In genomic region chr2:884027-884748, GRCh38 we compare ENCODE assay signal across 20 cellular contexts.
"Had no signal": no experiment of that assay in that cellular context is flagged by ENCODE, and none has a peak within 500 bp of the region (broad histone marks: within the 10 kb centered on the region; RNA-seq: fewer than 3 reads in every experiment).

No MANE protein-coding gene starts in this region.

- H3K27ac ChIP-seq: adrenal gland, breast epithelium, gastrocnemius medialis, left ventricle myocardium inferior, suprapubic skin, transverse colon had no signal

- H3K9me3 ChIP-seq: adrenal gland, breast epithelium, gastrocnemius medialis, left ventricle myocardium inferior, suprapubic skin, transverse colon had no signal

- ATAC-seq: activated CD8-positive, alpha-beta T cell treated with anti-CD3 and anti-CD28 coated beads for 36 hours; activated naive CD4-positive, alpha-beta T cell treated with anti-CD3 and anti-CD28 coated beads, Interleukin-2, amount 50 U/mL, for 72 hours; esophagus mucosa; gastrocnemius medialis; naive thymus-derived CD8-positive, alpha-beta T cell; right cardiac atrium; stimulated activated naive CD8-positive, alpha-beta T cell treated with anti-CD3 and anti-CD28 coated beads, Interleukin-15, amount 100 ng/mL, for 72 hours; T-cell had no signal

- H3K4me1 ChIP-seq: breast epithelium, gastrocnemius medialis, left ventricle myocardium inferior, suprapubic skin had no signal

- H3K27me3 ChIP-seq: adrenal gland had no signal

- H3K36me3 ChIP-seq: adrenal gland, breast epithelium, gastrocnemius medialis, left ventricle myocardium inferior, suprapubic skin, transverse colon had no signal

- H3K4me3 ChIP-seq: adrenal gland, breast epithelium, gastrocnemius medialis, left ventricle myocardium inferior, suprapubic skin, transverse colon had no signal

- DNase-seq: activated B cell treated with CpG ODN at 0.5 μM for 24 hours; activated CD4-positive, alpha-beta T cell treated with anti-CD3 and anti-CD28 coated beads for 48 hours; activated CD8-positive, alpha-beta T cell treated with anti-CD3 and anti-CD28 coated beads for 36 hours; activated gamma-delta T cell treated with Interleukin-2 at 50 U/mL for 16 hours; adrenal gland; cerebellar nuclear complex; effector CD4-positive, alpha-beta T cell; gastrocnemius medialis; kidney; left ventricle myocardium inferior; mesenchymal stem cell; naive thymus-derived CD8-positive, alpha-beta T cell; right cardiac atrium; stimulated activated naive CD8-positive, alpha-beta T cell treated with anti-CD3 and anti-CD28 coated beads, Interleukin-15, amount 100 ng/mL, for 72 hours; T-cell; transverse colon had no signal
